8 cellular contexts compared by ENCODE assay signal in genomic region chr3:63968612-63969350, GRCh38. TPM values are rescaled to one million over a fixed set of nuclear protein-coding genes. Genes with fewer than 3 reads are reported as not detected.
DNase-seq lines count a peak whose midpoint lies in the region; ATAC-seq, FAIRE-seq and TF ChIP-seq lines count a peak whose summit lies in the region.

No MANE protein-coding gene starts in this region.

- H4K20me1 ChIP-seq in fibroblast of lung (ENCODE audit: control insufficient read depth, extremely low read depth, insufficient read depth, low read length) = no peaks in the 10 kb centered on the region

- no peaks in the 10 kb centered on the region for H3K36me3 ChIP-seq in fibroblast of lung (ENCODE audit: control insufficient read depth, insufficient read depth, low read length)
- peaks cover 0 to 5% (median 3%) of the 10 kb centered on the region in 5 donors for H3K36me3 ChIP-seq in subcutaneous abdominal adipose tissue (ENCODE audit: control insufficient read depth in 5 of 5, insufficient read depth in 5 of 5, low read length in 5 of 5)

- peak overlapping the region in 2 of 4 experiments; percentile 29 to 31 for H3K4me3 ChIP-seq in fibroblast of lung (replicated peaks in 1 of 4; ENCODE audit: control extremely low read depth in 1 of 4, insufficient read depth in 1 of 4, low read depth in 3 of 4, low read length in 4 of 4)
- H3K4me3 ChIP-seq in subcutaneous abdominal adipose tissue (ENCODE audit: low read depth in 1 of 5, low read length in 5 of 5) = peak overlapping the region; percentile 31 to 70 (median 55)

- FAIRE-seq in D721Med (lab: Jason Lieb, UNC) = peak; percentile 25

- peaks cover 34% of the 10 kb centered on the region for H3K79me2 ChIP-seq in fibroblast of lung (ENCODE audit: control insufficient read depth, insufficient read depth, low read length)

- no peak overlapping the region for H3K9ac ChIP-seq in fibroblast of lung (ENCODE audit: insufficient read depth, low read length)
- peak overlapping the region in 1 of 5 donors; percentile 30 for H3K9ac ChIP-seq in subcutaneous abdominal adipose tissue (ENCODE audit: low read length in 5 of 5)

- ATAC-seq in GM21447 (IDR thresholded peaks at IDR 0.05; ENCODE audit: unreplicated experiment) = peak; percentile 28
- no peak for ATAC-seq in HG03045 (IDR thresholded peaks at IDR 0.05; ENCODE audit: unreplicated experiment)

- no peak for TF ChIP-seq CTCF in D721Med (IDR thresholded peaks at IDR 0.05; ENCODE audit: insufficient read depth, missing control alignments)
- TF ChIP-seq CTCF in fibroblast of lung (conservative IDR thresholded peaks at IDR 0.05 in 1 of 2, IDR thresholded peaks at IDR 0.05 in 1 of 2; ENCODE audit: low read depth in 1 of 2, low read length in 2 of 2) = no peak

- DNase-seq in D721Med (ENCODE audit: insufficient read length, low spot score) (no peak), M059J (ENCODE audit: low read depth) (peak; percentile 41), fibroblast of lung (ENCODE audit: low read depth in 2 of 2) (peak in 1 of 2 donors; percentile 63), NCI-H526 (lab: John Stamatoyannopoulos, UW) (no peak), DMS 273 treated with DMSO at 0.1 percent for 48 hours (lab: John Stamatoyannopoulos, UW) (no peak)

- peak overlapping the region; percentile 79 for H3K4me2 ChIP-seq in fibroblast of lung (ENCODE audit: extremely low read depth, insufficient read depth, low read length)

- H2AFZ ChIP-seq in fibroblast of lung (ENCODE audit: low read length) = no peak overlapping the region

- H3K27ac ChIP-seq in fibroblast of lung (ENCODE audit: insufficient read depth, low read length) (peak overlapping the region; percentile 43), subcutaneous abdominal adipose tissue (ENCODE audit: low read depth, low read length) (peak overlapping the region; percentile 64)

- no peaks in the 10 kb centered on the region for H3K27me3 ChIP-seq in fibroblast of lung (ENCODE audit: control insufficient read depth, insufficient read depth, low read length)
- H3K27me3 ChIP-seq in subcutaneous abdominal adipose tissue (ENCODE audit: control insufficient read depth in 5 of 5, insufficient read depth in 4 of 5, low read length in 5 of 5) = no peaks in the 10 kb centered on the region

- H3K9me3 ChIP-seq in fibroblast of lung (ENCODE audit: control insufficient read depth, insufficient read depth, low read depth, low read length) (no peaks in the 10 kb centered on the region), subcutaneous abdominal adipose tissue (ENCODE audit: control insufficient read depth in 5 of 5, low read length in 5 of 5) (no peaks in the 10 kb centered on the region)

- H3K4me1 ChIP-seq in fibroblast of lung (ENCODE audit: control insufficient read depth, extremely low read depth, insufficient read depth, low read length) = peaks cover 38% of the 10 kb centered on the region
- peaks cover 2 to 58% (median 47%) of the 10 kb centered on the region in 5 donors for H3K4me1 ChIP-seq in subcutaneous abdominal adipose tissue (ENCODE audit: control insufficient read depth in 5 of 5, insufficient read depth in 5 of 5, low read length in 5 of 5)

RNA-seq across cellular contexts. Expression of gene PSMD6, which starts 54.5 kb away (rescaled TPM):
- 62.8 and 85.1 TPM in 2 replicates for total RNA-seq in M059J (2014; rRNA removed; shearing (Covaris generic))
- 71.7 and 79.1 TPM in 2 replicates for total RNA-seq in fibroblast of lung
- polyA plus RNA-seq in fibroblast of lung = 89.0 and 108 TPM in 2 replicates
- 80.2 and 108 TPM in 2 replicates for polyA plus RNA-seq in fibroblast of lung (2012)
- 5.8 and 7.4 TPM in 2 replicates for polyA minus RNA-seq in fibroblast of lung (ENCODE audit: low replicate concordance)

RNA-seq across cellular contexts. Expression of gene SCAANT1, which starts 56.6 kb away (rescaled TPM):
- total RNA-seq in M059J (2014; rRNA removed; shearing (Covaris generic)) = not detected in 2 replicates
- total RNA-seq in fibroblast of lung = 1.7 TPM in 1 of 2 replicates, not detected in the other
- not detected in 2 replicates for polyA plus RNA-seq in fibroblast of lung
- polyA plus RNA-seq in fibroblast of lung (2012) = not detected in 2 replicates
- not detected in 2 replicates for polyA minus RNA-seq in fibroblast of lung (ENCODE audit: low replicate concordance)
